In genomic region chr4:155487231-155487630, GRCh38 we compare ENCODE assay signal across 33 cellular contexts.
"Had no signal": no experiment of that assay in that cellular context is flagged by ENCODE, and none has a peak within 500 bp of the region (broad histone marks: within the 10 kb centered on the region; RNA-seq: fewer than 3 reads in every experiment).

No MANE protein-coding gene starts in this region.

- H3K27ac ChIP-seq: KMS-11, VCaP had no signal

- H3K9ac ChIP-seq: KMS-11 had no signal

- H3K4me1 Mint-ChIP-seq: activated B cell treated with CpG ODN at 0.5 μM for 24 hours; activated naive CD4-positive, alpha-beta T cell treated with anti-CD3 and anti-CD28 coated beads, Interleukin-2, amount 10 ng/mL, durations not matched to agents 7 days and 5 days; activated naive CD8-positive, alpha-beta T cell treated with anti-CD3 and anti-CD28 coated beads, Interleukin-2, amount 50 U/mL, for 24 hours; brain had no signal

- H3K9me3 Mint-ChIP-seq: activated B cell treated with CpG ODN at 0.5 μM for 24 hours; activated CD4-positive, alpha-beta memory T cell treated with anti-CD3 and anti-CD28 coated beads for 36 hours; activated naive CD4-positive, alpha-beta T cell treated with anti-CD3 and anti-CD28 coated beads, Interleukin-2, amount 10 ng/mL, durations not matched to agents 7 days and 5 days; activated naive CD8-positive, alpha-beta T cell treated with anti-CD3 and anti-CD28 coated beads, Interleukin-2, amount 50 U/mL, for 24 hours; activated T-cell treated with anti-CD3 and anti-CD28 coated beads, Interleukin-2, amount 50 U/mL, for 4 hours; activated T-helper 1 cell treated with anti-CD3 and anti-CD28 coated beads, Interleukin-12 subunit alpha, Interleukin-12 subunit beta, Interleukin-2, Interleukin-4 antibody, amounts not matched to agents 30 ng/mL and 10 ng/mL and 1 ng/mL, durations not matched to agents 14 hours and 24 hours and 36 hours; brain had no signal

- H3K4me2 ChIP-seq: KMS-11 had no signal

- DNase-seq: activated B cell treated with CpG ODN at 0.5 μM for 24 hours; activated CD4-positive, alpha-beta memory T cell treated with anti-CD3 and anti-CD28 coated beads for 36 hours; activated CD4-positive, alpha-beta T cell treated with anti-CD3 and anti-CD28 coated beads for 4 hours; activated CD4-positive, alpha-beta T cell treated with anti-CD3 and anti-CD28 coated beads, Interleukin-2, amount 50 U/mL, for 1 hour; activated CD4-positive, CD25-positive, alpha-beta regulatory T cell treated with anti-CD3 and anti-CD28 coated beads, Interleukin-2, amount 50 U/mL, for 72 hours; activated CD8-positive, alpha-beta memory T cell treated with anti-CD3 and anti-CD28 coated beads, Interleukin-2, amount 50 U/mL, for 4 hours; activated effector memory CD4-positive, alpha-beta T cell treated with Interleukin-2 at 50 U/mL for 16 hours; activated naive CD4-positive, alpha-beta T cell treated with anti-CD3 and anti-CD28 coated beads, Interleukin-2, amount 10 ng/mL, durations not matched to agents 7 days and 5 days; activated naive CD8-positive, alpha-beta T cell treated with anti-CD3 and anti-CD28 coated beads, Interleukin-2, amount 50 U/mL, for 24 hours; activated T-cell treated with anti-CD3 and anti-CD28 coated beads for 4 hours; activated T-cell treated with anti-CD3 and anti-CD28 coated beads, Interleukin-2, amount 50 U/mL, for 4 hours; anterior cingulate cortex; central memory CD4-positive, alpha-beta T cell; NCI-H1105; NCI-H1417 treated with DMSO at 0.1 percent for 48 hours; NCI-H1694; NCI-H1930; NCI-H2081 treated with DMSO at 0.1 percent for 48 hours; NCI-H2171; NCI-H510A; NCI-H526; NCI-H748 treated with DMSO at 0.1 percent for 48 hours; OCI-M1; Right ventricle myocardium superior; SW 1271; T-helper 1 cell; T-helper 2 cell; T-helper 9 cell had no signal

- H3K4me3 Mint-ChIP-seq: activated B cell treated with CpG ODN at 0.5 μM for 24 hours; activated CD4-positive, alpha-beta memory T cell treated with anti-CD3 and anti-CD28 coated beads for 36 hours; activated naive CD4-positive, alpha-beta T cell treated with anti-CD3 and anti-CD28 coated beads, Interleukin-2, amount 10 ng/mL, durations not matched to agents 7 days and 5 days; activated naive CD8-positive, alpha-beta T cell; activated naive CD8-positive, alpha-beta T cell treated with anti-CD3 and anti-CD28 coated beads, Interleukin-2, amount 50 U/mL, for 24 hours; activated T-cell treated with anti-CD3 and anti-CD28 coated beads, Interleukin-2, amount 50 U/mL, for 4 hours; activated T-helper 1 cell treated with anti-CD3 and anti-CD28 coated beads, Interleukin-12 subunit alpha, Interleukin-12 subunit beta, Interleukin-2, Interleukin-4 antibody, amounts not matched to agents 30 ng/mL and 10 ng/mL and 1 ng/mL, durations not matched to agents 14 hours and 24 hours and 36 hours; brain had no signal

- H3K36me3 Mint-ChIP-seq: activated CD4-positive, alpha-beta memory T cell treated with anti-CD3 and anti-CD28 coated beads for 36 hours; activated naive CD4-positive, alpha-beta T cell treated with anti-CD3 and anti-CD28 coated beads, Interleukin-2, amount 10 ng/mL, durations not matched to agents 7 days and 5 days; activated naive CD8-positive, alpha-beta T cell; brain had no signal

- H3K27me3 Mint-ChIP-seq: activated B cell treated with CpG ODN at 0.5 μM for 24 hours; activated naive CD4-positive, alpha-beta T cell treated with anti-CD3 and anti-CD28 coated beads, Interleukin-2, amount 10 ng/mL, durations not matched to agents 7 days and 5 days; activated naive CD8-positive, alpha-beta T cell treated with anti-CD3 and anti-CD28 coated beads, Interleukin-2, amount 50 U/mL, for 24 hours; brain had no signal

- H3K27ac Mint-ChIP-seq: activated B cell treated with CpG ODN at 0.5 μM for 24 hours; activated CD4-positive, alpha-beta memory T cell treated with anti-CD3 and anti-CD28 coated beads for 36 hours; activated naive CD4-positive, alpha-beta T cell treated with anti-CD3 and anti-CD28 coated beads, Interleukin-2, amount 10 ng/mL, durations not matched to agents 7 days and 5 days; activated naive CD8-positive, alpha-beta T cell; activated naive CD8-positive, alpha-beta T cell treated with anti-CD3 and anti-CD28 coated beads, Interleukin-2, amount 50 U/mL, for 24 hours; activated T-helper 1 cell treated with anti-CD3 and anti-CD28 coated beads, Interleukin-12 subunit alpha, Interleukin-12 subunit beta, Interleukin-2, Interleukin-4 antibody, amounts not matched to agents 30 ng/mL and 10 ng/mL and 1 ng/mL, durations not matched to agents 14 hours and 24 hours and 36 hours; brain had no signal

- ATAC-seq: activated naive CD8-positive, alpha-beta T cell treated with anti-CD3 and anti-CD28 coated beads, Interleukin-2, amount 50 U/mL, for 24 hours had no signal
